In genomic region chr10:93435061-93435491, GRCh38 we compare ENCODE assay signal across 11 cellular contexts. TPM values are rescaled to one million over a fixed set of nuclear protein-coding genes. Genes with fewer than 3 reads are reported as not detected.
DNase-seq lines count a peak whose midpoint lies in the region; ATAC-seq, FAIRE-seq and TF ChIP-seq lines count a peak whose summit lies in the region.
"Had no signal": no experiment of that assay in that cellular context is flagged by ENCODE, and none has a peak within 500 bp of the region (broad histone marks: within the 10 kb centered on the region; RNA-seq: fewer than 3 reads in every experiment).

No MANE protein-coding gene starts in this region.

- ATAC-seq in GM23338, result no peak
- no peak for ATAC-seq in naive thymus-derived CD8-positive, alpha-beta T cell
- ATAC-seq in CD4-positive, alpha-beta T cell (ENCODE audit: poor library complexity), result no peak

- TF ChIP-seq CTCF in GM23338 (conservative IDR thresholded peaks at IDR 0.05; ENCODE audit: low read depth in 2 of 2), result no peak
- TF ChIP-seq CTCF in breast epithelium (IDR thresholded peaks at IDR 0.05), result no peak
- no peak for TF ChIP-seq CTCF in keratinocyte (optimal IDR thresholded peaks at IDR 0.05 in 1 of 3, IDR thresholded peaks at IDR 0.05 in 1 of 3, conservative IDR thresholded peaks at IDR 0.05 in 1 of 3; ENCODE audit: extremely low read depth in 1 of 3, insufficient read depth in 2 of 3, low read length in 3 of 3)
- no peak for TF ChIP-seq CTCF in smooth muscle cell (IDR thresholded peaks at IDR 0.05; ENCODE audit: borderline replicate concordance, insufficient read depth, poor library complexity, severe bottlenecking)
- no peak for TF ChIP-seq CTCF in CD4-positive, alpha-beta T cell (IDR thresholded peaks at IDR 0.05)

- H3K27ac Mint-ChIP-seq in GM23338, result 0 out of 2 replicates have a peak overlapping the region, but pooled peaks have one; percentile 58
- no peak overlapping the region for H3K27ac Mint-ChIP-seq in naive thymus-derived CD8-positive, alpha-beta T cell
- H3K27ac Mint-ChIP-seq in CD8-positive, alpha-beta memory T cell, result no peak overlapping the region
- no peak overlapping the region for H3K27ac Mint-ChIP-seq in CD4-positive, alpha-beta T cell

- WGBS in smooth muscle cell (ENCODE audit: low lambda C conversion rate), result 71% methylated on average over 5 of the region's 5 CpGs

- no peaks in the 10 kb centered on the region for H4K20me1 ChIP-seq in GM23338 (replicated peaks; ENCODE audit: insufficient read depth)
- no peaks in the 10 kb centered on the region for H4K20me1 ChIP-seq in keratinocyte (ENCODE audit: control insufficient read depth, extremely low read depth, insufficient read depth, low read length)
- H4K20me1 ChIP-seq in smooth muscle cell (ENCODE audit: low read depth), result no peaks in the 10 kb centered on the region

- H3K9me3 ChIP-seq in breast epithelium, result no peaks in the 10 kb centered on the region
- no peaks in the 10 kb centered on the region for H3K9me3 ChIP-seq in keratinocyte (ENCODE audit: control insufficient read depth, low read depth, low read length)
- H3K9me3 ChIP-seq in smooth muscle cell (replicated peaks; ENCODE audit: low read depth), result no peaks in the 10 kb centered on the region
- H3K9me3 ChIP-seq in CD8-positive, alpha-beta memory T cell (ENCODE audit: low read length), result no peaks in the 10 kb centered on the region
- no peaks in the 10 kb centered on the region for H3K9me3 ChIP-seq in CD4-positive, alpha-beta T cell (ENCODE audit: control insufficient read depth, low read length)
- H3K9me3 ChIP-seq: ovary had no signal

- H3K9me2 ChIP-seq in GM23338 (ENCODE audit: insufficient read depth), result no peaks in the 10 kb centered on the region

- H3K36me3 ChIP-seq in GM23338 (ENCODE audit: insufficient read depth), result no peaks in the 10 kb centered on the region
- no peaks in the 10 kb centered on the region for H3K36me3 ChIP-seq in breast epithelium
- peaks cover 10 to 11% of the 10 kb centered on the region in 2 experiments for H3K36me3 ChIP-seq in keratinocyte (ENCODE audit: control insufficient read depth in 2 of 2, extremely low read depth in 1 of 2, insufficient read depth in 2 of 2, low read length in 2 of 2)
- peaks cover 3% of the 10 kb centered on the region for H3K36me3 ChIP-seq in smooth muscle cell (ENCODE audit: low read depth)
- no peaks in the 10 kb centered on the region for H3K36me3 ChIP-seq in CD8-positive, alpha-beta memory T cell (ENCODE audit: insufficient read depth, low read length)
- H3K36me3 ChIP-seq: ovary had no signal

- TF ChIP-seq POLR2A in breast epithelium (IDR thresholded peaks at IDR 0.05), result no peak

- no peaks in the 10 kb centered on the region for H3K27me3 ChIP-seq in GM23338 (ENCODE audit: insufficient read depth)
- no peaks in the 10 kb centered on the region for H3K27me3 ChIP-seq in breast epithelium
- H3K27me3 ChIP-seq in keratinocyte (ENCODE audit: control insufficient read depth, extremely low read depth, insufficient read depth, low read length), result no peaks in the 10 kb centered on the region
- H3K27me3 ChIP-seq in smooth muscle cell (ENCODE audit: low read depth), result no peaks in the 10 kb centered on the region
- no peaks in the 10 kb centered on the region for H3K27me3 ChIP-seq in CD8-positive, alpha-beta memory T cell (ENCODE audit: insufficient read depth, low read length, poor library complexity, severe bottlenecking)
- no peaks in the 10 kb centered on the region for H3K27me3 ChIP-seq in CD4-positive, alpha-beta T cell (ENCODE audit: control insufficient read depth, insufficient read depth, low read length)
- H3K27me3 ChIP-seq: ovary had no signal

- no peaks in the 10 kb centered on the region; the same call in 2 of the 3 replicates for H3K9me3 Mint-ChIP-seq in GM23338
- H3K9me3 Mint-ChIP-seq in naive thymus-derived CD8-positive, alpha-beta T cell, result no peaks in the 10 kb centered on the region
- no peaks in the 10 kb centered on the region for H3K9me3 Mint-ChIP-seq in CD8-positive, alpha-beta memory T cell
- no peaks in the 10 kb centered on the region for H3K9me3 Mint-ChIP-seq in CD4-positive, alpha-beta T cell

- dilution Hi-C loops in keratinocyte (cut with MboI; ENCODE audit: extremely low pct_ligation_motif_present, low sequenced_read_pairs), result no loop called here

- H3F3A ChIP-seq in GM23338 (replicated peaks; ENCODE audit: low read depth) (peaks cover 6% of the 10 kb centered on the region; the same call in 1 of the 2 replicates), smooth muscle cell (ENCODE audit: low read depth) (peaks cover 22% of the 10 kb centered on the region)

- CTCF ChIA-PET in CD8-positive, alpha-beta memory T cell (lab: Charles Lee), result no interaction called here
- CTCF ChIA-PET in CD4-positive, alpha-beta T cell (lab: Charles Lee), result no interaction called here

- H3K79me2 ChIP-seq in GM23338 (replicated peaks; ENCODE audit: insufficient read depth) (no peaks in the 10 kb centered on the region), keratinocyte (ENCODE audit: control insufficient read depth, insufficient read depth, low read length) (peaks cover 65% of the 10 kb centered on the region), smooth muscle cell (ENCODE audit: low read depth) (peaks cover 29% of the 10 kb centered on the region)

- no peak overlapping the region for H3K4me2 ChIP-seq in GM23338
- H3K4me2 ChIP-seq in keratinocyte (ENCODE audit: control insufficient read depth, extremely low read depth, insufficient read depth, low read depth, low read length), result peak overlapping the region; percentile 4
- H3K4me2 ChIP-seq in smooth muscle cell, result peak overlapping the region; percentile 83

- no peaks in the 10 kb centered on the region for H3K9me1 ChIP-seq in keratinocyte (ENCODE audit: control insufficient read depth, extremely low read depth, insufficient read depth, low read length)

- H3K4me3 ChIP-seq in GM23338, result no peak overlapping the region
- H3K4me3 ChIP-seq in breast epithelium, result no peak overlapping the region
- H3K4me3 ChIP-seq in keratinocyte (ENCODE audit: control insufficient read depth in 2 of 3, extremely low read depth in 1 of 3, insufficient read depth in 2 of 3, low read depth in 1 of 3, low read length in 3 of 3), result no peak overlapping the region
- H3K4me3 ChIP-seq in smooth muscle cell, result no peak overlapping the region
- H3K4me3 ChIP-seq in CD8-positive, alpha-beta memory T cell (ENCODE audit: low read length), result no peak overlapping the region
- H3K4me3 ChIP-seq: ovary had no signal

- peaks cover 55% of the 10 kb centered on the region for H3K4me1 Mint-ChIP-seq in GM23338
- peaks cover 0 to 2% (median 0%) of the 10 kb centered on the region in 4 donors for H3K4me1 Mint-ChIP-seq in naive thymus-derived CD8-positive, alpha-beta T cell
- no peaks in the 10 kb centered on the region for H3K4me1 Mint-ChIP-seq in CD8-positive, alpha-beta memory T cell
- no peaks in the 10 kb centered on the region for H3K4me1 Mint-ChIP-seq in CD4-positive, alpha-beta T cell (ENCODE audit: low read depth)

- no peak for DNase-seq in GM23338 (ENCODE audit: low spot score)
- no peak for DNase-seq in breast epithelium (ENCODE audit: low spot score in 2 of 2)
- DNase-seq in keratinocyte (ENCODE audit: low read depth, low spot score), result no peak
- no peak for DNase-seq in smooth muscle cell (lab: John Stamatoyannopoulos, UW; ENCODE audit: unreplicated experiment)
- DNase-seq in naive thymus-derived CD8-positive, alpha-beta T cell, result no peak
- DNase-seq in CD8-positive, alpha-beta memory T cell, result no peak
- no peak for DNase-seq in T-helper 9 cell
- no peak for DNase-seq in CD4-positive, alpha-beta T cell
- DNase-seq: cortex of kidney, ovary had no signal

- H3K9ac ChIP-seq in keratinocyte (ENCODE audit: control insufficient read depth, extremely low read depth, insufficient read depth, low read length), result peak overlapping the region; percentile 18
- H3K9ac ChIP-seq in smooth muscle cell (ENCODE audit: low read depth), result peak overlapping the region; percentile 99

- FAIRE-seq in keratinocyte (lab: Jason Lieb, UNC), result no peak

- intact Hi-C loops in breast epithelium (cut with DNase I; ENCODE audit: low total_unique reads), result loop anchor here (5.0 kb wide), 1 partner anchor 47 kb away; the partner anchor contains the start of gene MYOF
- intact Hi-C loops in CD4-positive, alpha-beta T cell (cut with DNase I, micrococcal nuclease), result no loop called here

- H2AFZ ChIP-seq in GM23338 (no peak overlapping the region), keratinocyte (ENCODE audit: control insufficient read depth, low read length) (no peak overlapping the region), smooth muscle cell (ENCODE audit: low read depth) (no peak overlapping the region)

- H3K4me1 ChIP-seq in GM23338 (ENCODE audit: insufficient read depth) (peaks cover 37% of the 10 kb centered on the region), breast epithelium (peaks cover 23 to 43% of the 10 kb centered on the region in 2 donors), keratinocyte (ENCODE audit: control insufficient read depth, extremely low read depth, insufficient read depth, low read length) (peaks cover 51% of the 10 kb centered on the region), smooth muscle cell (ENCODE audit: low read depth) (peaks cover 47% of the 10 kb centered on the region)
- H3K4me1 ChIP-seq in CD8-positive, alpha-beta memory T cell (ENCODE audit: insufficient read depth, low read length), result no peaks in the 10 kb centered on the region

- H3K36me3 Mint-ChIP-seq in GM23338 (ENCODE audit: low read depth), result no peaks in the 10 kb centered on the region
- no peaks in the 10 kb centered on the region for H3K36me3 Mint-ChIP-seq in naive thymus-derived CD8-positive, alpha-beta T cell
- H3K36me3 Mint-ChIP-seq in CD8-positive, alpha-beta memory T cell, result no peaks in the 10 kb centered on the region
- H3K36me3 Mint-ChIP-seq in CD4-positive, alpha-beta T cell (ENCODE audit: low read depth), result no peaks in the 10 kb centered on the region

- peak overlapping the region; percentile 2; the same call in 1 of the 2 replicates for H3K27ac ChIP-seq in GM23338 (ENCODE audit: low read depth)
- peak overlapping the region; percentile 100 for H3K27ac ChIP-seq in breast epithelium
- H3K27ac ChIP-seq in keratinocyte (ENCODE audit: control insufficient read depth, insufficient read depth, low read length), result peak overlapping the region; percentile 58
- H3K27ac ChIP-seq in smooth muscle cell (ENCODE audit: low read depth), result peak overlapping the region; percentile 100
- no peak overlapping the region for H3K27ac ChIP-seq in CD8-positive, alpha-beta memory T cell (ENCODE audit: low read depth, low read length)
- H3K27ac ChIP-seq in CD4-positive, alpha-beta T cell (ENCODE audit: low read depth, low read length), result no peak overlapping the region
- H3K27ac ChIP-seq: C4-2B had no signal

- peaks cover 13% of the 10 kb centered on the region for H3K27me3 Mint-ChIP-seq in GM23338 (ENCODE audit: insufficient read depth, low read depth, poor library complexity)
- peaks cover 0 to 1% (median 0%) of the 10 kb centered on the region in 5 donors for H3K27me3 Mint-ChIP-seq in naive thymus-derived CD8-positive, alpha-beta T cell
- H3K27me3 Mint-ChIP-seq in CD8-positive, alpha-beta memory T cell, result peaks cover 6 to 7% of the 10 kb centered on the region in 2 donors
- no peaks in the 10 kb centered on the region for H3K27me3 Mint-ChIP-seq in CD4-positive, alpha-beta T cell

- no peak overlapping the region for H3K4me3 Mint-ChIP-seq in GM23338
- no peak overlapping the region for H3K4me3 Mint-ChIP-seq in naive thymus-derived CD8-positive, alpha-beta T cell
- H3K4me3 Mint-ChIP-seq in CD8-positive, alpha-beta memory T cell, result no peak overlapping the region
- no peak overlapping the region for H3K4me3 Mint-ChIP-seq in CD4-positive, alpha-beta T cell

- POLR2A ChIA-PET in naive thymus-derived CD8-positive, alpha-beta T cell (lab: Charles Lee), result no interaction called here
- POLR2A ChIA-PET in CD8-positive, alpha-beta memory T cell (lab: Charles Lee), result no interaction called here
- POLR2A ChIA-PET in CD4-positive, alpha-beta T cell (lab: Charles Lee), result no interaction called here

RNA-seq across cellular contexts. Expression of gene MYOF, which starts 47.1 kb away (rescaled TPM):
- total RNA-seq in GM23338 (2014; rRNA removed; shearing (Covaris generic)), result 0.54 and 1.4 TPM in 2 replicates
- polyA plus RNA-seq in GM23338 (2016; fragmentation: Nextera tagmentation; extraction: Ambion mirVana) (0.45 and 0.82 TPM in 2 replicates), keratinocyte (174 to 276 TPM (median 232 TPM) in 3 replicates), smooth muscle cell (29.6 and 45.1 TPM in 2 replicates)
- total RNA-seq in breast epithelium (100 to 1,000 TPM; 118 to 131 (median 130) TPM), smooth muscle cell (99.5 and 99.6 TPM in 2 replicates)
- polyA plus RNA-seq in keratinocyte (2011; ENCODE audit: low read depth), result 146 TPM
- 192 and 235 TPM in 2 replicates for polyA plus RNA-seq in keratinocyte (2011; cell fraction: cytosol; rRNA removed)
- 583 and 631 TPM in 2 replicates for polyA plus RNA-seq in keratinocyte (2011; cell fraction: nucleus; rRNA removed)
- 83.5 and 285 TPM in 2 replicates for polyA plus RNA-seq in keratinocyte (2012; ENCODE audit: low replicate concordance)
- 141 to 248 TPM (median 172 TPM) in 3 replicates for polyA minus RNA-seq in keratinocyte
- 189 TPM for polyA minus RNA-seq in keratinocyte (2011; cell fraction: cytosol; rRNA and poly(A)+ RNA removed)
- polyA minus RNA-seq in keratinocyte (2011; cell fraction: nucleus; rRNA and poly(A)+ RNA removed), result 354 and 681 TPM in 2 replicates
- under 1 TPM in 1 of 2 experiments, not detected in 1; 0.11 TPM for total RNA-seq in naive thymus-derived CD8-positive, alpha-beta T cell
- polyA plus RNA-seq in naive thymus-derived CD8-positive, alpha-beta T cell, result not detected
- total RNA-seq in CD8-positive, alpha-beta memory T cell, result 10 to 100 TPM; 57.0 to 62.8 TPM
- polyA plus RNA-seq in CD8-positive, alpha-beta memory T cell, result not detected
- under 1 TPM; 0.14 to 0.27 TPM for total RNA-seq in CD4-positive, alpha-beta T cell

Comparison
In these comparisons a context has a peak if more than half of its experiments do, and no peak if none do; other contexts are left out.
1. H3K27ac ChIP-seq: peak in GM23338 (single experiment), breast epithelium (2 of 2), keratinocyte (single experiment) and smooth muscle cell (single experiment); none in CD8-positive, alpha-beta memory T cell (single experiment) and CD4-positive, alpha-beta T cell (single experiment).
2. RNA of gene MYOF, which starts 47.1 kb away (total RNA-seq): 118 to 131 TPM in breast epithelium, 99.5 to 99.6 TPM in smooth muscle cell and 57.0 to 62.8 TPM in CD8-positive, alpha-beta memory T cell; 0.54 to 1.4 TPM in GM23338, 0.14 to 0.27 TPM in CD4-positive, alpha-beta T cell and 0.11 TPM in naive thymus-derived CD8-positive, alpha-beta T cell; every median in the first group is over 10 times any median in the second.